ENCODE assay signal across 16 cellular contexts in the genomic region with DNA sequence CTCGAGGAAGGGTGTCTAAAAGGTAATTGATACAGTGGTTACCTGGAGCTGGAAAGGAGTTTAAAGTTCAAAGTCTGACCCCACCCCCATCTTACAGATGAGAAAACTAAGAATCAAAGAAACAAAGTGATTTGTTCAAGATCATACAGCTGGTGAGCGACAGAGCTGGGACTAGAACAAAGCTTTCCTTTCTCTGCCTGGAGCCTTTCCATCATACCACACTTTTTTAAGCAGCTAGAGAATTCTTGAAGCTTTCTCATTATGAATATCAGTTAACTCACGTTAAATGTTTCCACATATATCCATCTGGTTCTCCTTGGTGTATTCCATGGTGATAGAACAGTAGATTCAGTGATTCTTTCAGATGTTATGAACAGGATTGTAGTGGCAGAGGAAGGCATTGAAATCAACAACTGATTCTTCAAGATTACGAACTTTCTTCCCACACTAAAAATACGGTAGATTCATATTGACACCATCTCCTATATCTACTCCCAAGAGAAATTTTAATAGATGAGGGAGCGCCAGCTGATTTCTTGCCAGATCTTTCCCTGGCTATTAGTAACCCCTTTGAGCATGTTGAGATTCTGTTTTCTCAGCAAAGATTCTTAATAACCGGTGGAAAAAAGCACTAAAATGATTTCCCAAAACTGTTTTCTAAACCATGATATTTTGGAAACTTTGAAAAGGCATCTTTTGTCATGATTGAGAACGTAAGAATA.
DNase-seq lines count a peak whose midpoint lies in the region; ATAC-seq and TF ChIP-seq lines count a peak whose summit lies in the region.
"Had no signal": no experiment of that assay in that cellular context is flagged by ENCODE, and none has a peak within 500 bp of the region (broad histone marks: within the 10 kb centered on the region; RNA-seq: fewer than 3 reads in every experiment).

No MANE protein-coding gene starts in this region.

- TF ChIP-seq CTCF in fibroblast of the aortic adventitia (IDR thresholded peaks at IDR 0.05; ENCODE audit: insufficient read depth, low read length) = no peak
- TF ChIP-seq CTCF in vagina (IDR thresholded peaks at IDR 0.05) = no peak

- no peak overlapping the region for H2BK5ac ChIP-seq in neuronal stem cell (ENCODE audit: low read length)

- TF ChIP-seq POLR2A in vagina (IDR thresholded peaks at IDR 0.05) = no peak

- H3K4ac ChIP-seq in neuronal stem cell (ENCODE audit: low read length) = no peak overlapping the region

- H3K9me3 ChIP-seq in adipocyte (ENCODE audit: control insufficient read depth, low read length) = no peaks in the 10 kb centered on the region
- H3K9me3 ChIP-seq in neuronal stem cell (replicated peaks in 1 of 2; ENCODE audit: control insufficient read depth in 2 of 2, insufficient read depth in 1 of 2, low read depth in 1 of 2, low read length in 2 of 2) = no peaks in the 10 kb centered on the region
- H3K9me3 ChIP-seq in vagina = no peaks in the 10 kb centered on the region
- H3K9me3 ChIP-seq: BE2C had no signal

- DNase-seq in adipocyte (ENCODE audit: low read depth) (peak; percentile 59), fibroblast of the aortic adventitia (ENCODE audit: low read depth) (peak; percentile 69), neuronal stem cell (ENCODE audit: low spot score) (no peak), vagina (ENCODE audit: extremely low spot score in 2 of 2) (no peak), NCI-H2029 treated with DMSO at 0.1 percent for 48 hours (lab: John Stamatoyannopoulos, UW) (no peak), NCI-H2081 treated with DMSO at 0.1 percent for 48 hours (lab: John Stamatoyannopoulos, UW) (no peak)
- DNase-seq: ACHN; BE2C; CD8-positive, alpha-beta memory T cell; GF-D8; NCI-H1436 treated with DMSO at 0.1 percent for 48 hours; NCI-H345; NCI-H526 treated with DMSO at 0.1 percent for 48 hours; PC-3 had no signal

- no CpG with 5 or more reads among the region's 8 CpGs for WGBS in neuronal stem cell (ENCODE audit: extremely low coverage in 2 of 2, insufficient read length in 2 of 2, insufficient replicate concordance in 1 of 2), 2 donors

- H2BK120ac ChIP-seq in neuronal stem cell (ENCODE audit: low read depth, low read length) = no peak overlapping the region

- H3K9ac ChIP-seq in adipocyte (ENCODE audit: low read length) (peak overlapping the region; percentile 6), neuronal stem cell (ENCODE audit: low read depth, low read length, poor library complexity) (no peak overlapping the region)

- H4K91ac ChIP-seq in neuronal stem cell (ENCODE audit: low read depth, low read length, poor library complexity) = no peak overlapping the region

- intact Hi-C loops in vagina (cut with DNase I) = loop anchor here (10.0 kb wide), 1 partner anchor 57 kb away; no protein-coding TSS in a partner anchor

- H2BK12ac ChIP-seq in neuronal stem cell (ENCODE audit: low read length) = no peak overlapping the region

- no peak overlapping the region for H3K4me2 ChIP-seq in neuronal stem cell (ENCODE audit: insufficient read depth, low read length, poor library complexity, severe bottlenecking)
- H3K4me2 ChIP-seq: GM23338 had no signal

- H3K4me1 ChIP-seq in adipocyte (ENCODE audit: control insufficient read depth, insufficient read depth, low read length) (peaks cover 47% of the 10 kb centered on the region), neuronal stem cell (ENCODE audit: control insufficient read depth in 2 of 2, insufficient read depth in 1 of 2, low read depth in 1 of 2, low read length in 2 of 2) (peaks cover 0 to 17% of the 10 kb centered on the region in 2 donors), vagina (peaks cover 22% of the 10 kb centered on the region)
- H3K4me1 ChIP-seq: BE2C had no signal

- H3K79me1 ChIP-seq in neuronal stem cell (ENCODE audit: low read depth, low read length) = no peaks in the 10 kb centered on the region

- no peaks in the 10 kb centered on the region for H3K27me3 ChIP-seq in adipocyte (replicated peaks; ENCODE audit: control insufficient read depth, insufficient read depth, low read length)
- no peaks in the 10 kb centered on the region for H3K27me3 ChIP-seq in neuronal stem cell (ENCODE audit: control insufficient read depth in 3 of 3, insufficient read depth in 3 of 3, low read depth in 1 of 3, low read length in 3 of 3)
- no peaks in the 10 kb centered on the region for H3K27me3 ChIP-seq in vagina
- H3K27me3 ChIP-seq: BE2C had no signal

- H3K36me3 ChIP-seq in adipocyte (ENCODE audit: control insufficient read depth, insufficient read depth, low read length, severe bottlenecking) (no peaks in the 10 kb centered on the region), neuronal stem cell (replicated peaks in 1 of 2; ENCODE audit: control insufficient read depth in 2 of 2, insufficient read depth in 2 of 2, low read length in 2 of 2) (no peaks in the 10 kb centered on the region), vagina (no peaks in the 10 kb centered on the region)
- H3K36me3 ChIP-seq: BE2C had no signal

- peak overlapping the region; percentile 81 for H2AFZ ChIP-seq in neuronal stem cell (ENCODE audit: low read length)
- H2AFZ ChIP-seq: GM23338 had no signal

- no peak overlapping the region for H2AK5ac ChIP-seq in neuronal stem cell (ENCODE audit: low read depth, low read length)

- H4K8ac ChIP-seq in neuronal stem cell (ENCODE audit: low read depth, low read length) = no peak overlapping the region

- no peak overlapping the region for H3K14ac ChIP-seq in neuronal stem cell (ENCODE audit: low read length)

- no peak overlapping the region for H3K23ac ChIP-seq in neuronal stem cell (ENCODE audit: low read depth, low read length, poor library complexity)

- no peak overlapping the region for H3K27ac ChIP-seq in neuronal stem cell (replicated peaks; ENCODE audit: low read length)
- peak overlapping the region; percentile 24 for H3K27ac ChIP-seq in vagina

- H3K18ac ChIP-seq in neuronal stem cell (ENCODE audit: low read length) = no peak overlapping the region

- no peak for ATAC-seq in GM18870 (IDR thresholded peaks at IDR 0.05; ENCODE audit: unreplicated experiment)
- ATAC-seq: GM23338, PC-3 had no signal

- H2BK15ac ChIP-seq in neuronal stem cell (ENCODE audit: low read length) = no peak overlapping the region

- peak overlapping the region; percentile 66 for H3K4me3 ChIP-seq in adipocyte (ENCODE audit: low read length)
- H3K4me3 ChIP-seq in fibroblast of the aortic adventitia (ENCODE audit: low read depth, low read length) = no peak overlapping the region
- H3K4me3 ChIP-seq in neuronal stem cell (ENCODE audit: low read length in 2 of 2) = no peak overlapping the region
- no peak overlapping the region for H3K4me3 ChIP-seq in vagina
- H3K4me3 ChIP-seq: GM23338 had no signal

Comparison
In these comparisons a context has a peak if more than half of its experiments do, and no peak if none do; other contexts are left out.
1. DNase-seq: peak in adipocyte (single experiment) and fibroblast of the aortic adventitia (single experiment); none in neuronal stem cell (single experiment), vagina (0 of 2), NCI-H2029 treated with DMSO at 0.1 percent for 48 hours (single experiment) and NCI-H2081 treated with DMSO at 0.1 percent for 48 hours (single experiment).